In the genomic region with DNA sequence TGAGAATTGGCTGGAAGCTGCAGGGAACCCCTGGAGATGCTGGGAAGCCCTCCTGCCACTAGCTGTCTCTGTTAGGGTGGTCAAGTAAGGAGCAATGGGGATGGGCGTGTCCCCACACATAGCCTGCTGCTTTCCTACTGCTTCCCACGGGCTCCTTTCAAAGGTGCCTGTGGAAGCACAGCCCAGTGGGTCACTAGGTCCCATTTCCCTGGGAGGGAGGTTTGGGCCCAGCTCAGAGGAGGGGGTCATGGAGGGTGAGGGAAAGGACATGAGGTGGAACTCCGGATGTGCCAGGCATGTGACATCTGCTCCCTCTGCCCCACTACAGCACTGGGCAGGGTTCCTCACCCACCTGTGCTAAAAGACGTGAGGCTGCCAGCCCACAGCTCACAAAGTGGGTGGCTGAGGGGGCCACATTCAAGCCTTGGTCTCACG, we compare ENCODE assay signal across 16 cellular contexts. TPM values are rescaled to one million over a fixed set of nuclear protein-coding genes. Genes with fewer than 3 reads are reported as not detected.
"Had no signal": no experiment of that assay in that cellular context is flagged by ENCODE, and none has a peak within 500 bp of the region (broad histone marks: within the 10 kb centered on the region; RNA-seq: fewer than 3 reads in every experiment).

No MANE protein-coding gene starts in this region.

- H3K4me3 ChIP-seq: coronary artery, esophagus squamous epithelium, gastrocnemius medialis had no signal

- H3K27ac Mint-ChIP-seq: activated naive CD8-positive, alpha-beta T cell treated with anti-CD3 and anti-CD28 coated beads for 36 hours; memory B cell had no signal

- H3K4me1 Mint-ChIP-seq: memory B cell had no signal

- H3K4me1 ChIP-seq: gastrocnemius medialis had no signal

- ATAC-seq: activated CD4-positive, CD25-positive, alpha-beta regulatory T cell treated with anti-CD3 and anti-CD28 coated beads, Interleukin-2, amount 50 U/mL, for 24 hours; gastrocnemius medialis; left cardiac atrium had no signal

- DNase-seq: activated CD4-positive, alpha-beta T cell treated with anti-CD3 and anti-CD28 coated beads, Interleukin-2, amount 50 U/mL, for 1 hour; activated naive CD4-positive, alpha-beta T cell; activated naive CD8-positive, alpha-beta T cell treated with anti-CD3 and anti-CD28 coated beads for 36 hours; activated T-cell treated with anti-CD3 and anti-CD28 coated beads, Interleukin-2, amount 50 U/mL, for 1 hour; esophagus squamous epithelium; gastrocnemius medialis; hypothalamus; left cardiac atrium; stimulated activated CD4-positive, alpha-beta T cell treated with anti-CD3 and anti-CD28 coated beads, Interleukin-4, amount 100 ng/mL, for 24 hours; stimulated activated naive CD4-positive, alpha-beta T cell treated with Interleukin-2 at 50 U/mL for 16 hours had no signal

- H3K4me3 Mint-ChIP-seq: activated naive CD8-positive, alpha-beta T cell treated with anti-CD3 and anti-CD28 coated beads for 36 hours; memory B cell; neural crest cell had no signal

- H3K27ac ChIP-seq: coronary artery, esophagus squamous epithelium, gastrocnemius medialis had no signal

- H3K9me3 Mint-ChIP-seq: activated naive CD8-positive, alpha-beta T cell treated with anti-CD3 and anti-CD28 coated beads for 36 hours; memory B cell; neural crest cell had no signal

- H3K36me3 Mint-ChIP-seq: activated naive CD8-positive, alpha-beta T cell treated with anti-CD3 and anti-CD28 coated beads for 36 hours; memory B cell had no signal

- H3K36me3 ChIP-seq: esophagus squamous epithelium, gastrocnemius medialis had no signal

- H3K9me3 ChIP-seq: esophagus squamous epithelium, gastrocnemius medialis had no signal

RNA-seq across cellular contexts. Expression of gene MAL, which starts 24.4 kb away (rescaled TPM):
- total RNA-seq: liver, subcutaneous adipose tissue had no signal
